In genomic region chr15:22888120-22888859, GRCh38 we compare ENCODE assay signal across 1 cellular context.
TF ChIP-seq lines count a peak whose summit lies in the region.

No MANE protein-coding gene starts in this region.

TF ChIP-seq in K562, 482 proteins besides CTCF, POLR2A, EP300 and RAD21 (continued from another document and continues in another):
- TF ChIP-seq FOXP4 (CRISPR knock-in tag; IDR thresholded peaks at IDR 0.05; ENCODE audit: borderline replicate concordance) (no peak), ATF6 (CRISPR knock-in tag; IDR thresholded peaks at IDR 0.05) (no peak), ZBTB17 (CRISPR knock-in tag; IDR thresholded peaks at IDR 0.05) (no peak), TAL1 (IDR thresholded peaks at IDR 0.05) (no peak), ILK (tag; IDR thresholded peaks at IDR 0.05; ENCODE audit: borderline replicate concordance, low read depth) (no peak), PHTF2 (CRISPR knock-in tag; IDR thresholded peaks at IDR 0.05) (no peak), ZNF507 (tag; conservative IDR thresholded peaks at IDR 0.05) (no peak), HOXB6 (CRISPR knock-in tag; IDR thresholded peaks at IDR 0.05; ENCODE audit: borderline replicate concordance) (no peak), TEAD1 (CRISPR knock-in tag; IDR thresholded peaks at IDR 0.05) (no peak), NONO (IDR thresholded peaks at IDR 0.05; ENCODE audit: low read depth in 2 of 2, low read length in 1 of 2) (no peak), ZNF197 (CRISPR knock-in tag; IDR thresholded peaks at IDR 0.05; ENCODE audit: low read depth) (no peak), DPF2 (IDR thresholded peaks at IDR 0.05) (peak; percentile 32; the same call in 1 of the 2 replicates), CBX5 (IDR thresholded peaks at IDR 0.05; ENCODE audit: borderline replicate concordance, low read depth) (no peak), SRSF7 (optimal IDR thresholded peaks at IDR 0.05; ENCODE audit: low read depth, low read length) (no peak), LARP7 (IDR thresholded peaks at IDR 0.05) (no peak), RBM22 (IDR thresholded peaks at IDR 0.05; ENCODE audit: low read depth, low read length, poor library complexity, severe bottlenecking) (no peak), BCL6 (CRISPR knock-in tag; IDR thresholded peaks at IDR 0.05) (no peak), E2F1 (CRISPR knock-in tag; IDR thresholded peaks at IDR 0.05) (no peak), CBFA2T3 (IDR thresholded peaks at IDR 0.05) (no peak), ZNF212 (CRISPR knock-in tag; IDR thresholded peaks at IDR 0.05) (no peak), RBM39 (optimal IDR thresholded peaks at IDR 0.05; ENCODE audit: low read depth, low read length) (no peak), CBX2 (IDR thresholded peaks at IDR 0.05; ENCODE audit: insufficient read depth, low read length, poor library complexity, severe bottlenecking) (no peak), BRD9 (IDR thresholded peaks at IDR 0.05; ENCODE audit: low read depth, partially characterized antibody) (no peak), CCAR2 (IDR thresholded peaks at IDR 0.05; ENCODE audit: low read depth, low read length) (no peak), ARID4B (CRISPR knock-in tag; IDR thresholded peaks at IDR 0.05) (no peak), RBBP5 (IDR thresholded peaks at IDR 0.05; ENCODE audit: borderline replicate concordance, insufficient read depth, low read length, poor library complexity, severe bottlenecking) (no peak), KLF1 (tag; IDR thresholded peaks at IDR 0.05) (no peak), POLR2AphosphoS2 (IDR thresholded peaks at IDR 0.05; ENCODE audit: low read length) (no peak), ATF1 (CRISPR knock-in tag; IDR thresholded peaks at IDR 0.05) (no peak), ATF1 (tag; IDR thresholded peaks at IDR 0.05) (no peak), RNF219 (CRISPR knock-in tag; IDR thresholded peaks at IDR 0.05) (no peak), RB1 (IDR thresholded peaks at IDR 0.05; ENCODE audit: low read depth) (no peak), NBN (IDR thresholded peaks at IDR 0.05; ENCODE audit: low read depth) (no peak), ZFP36 (IDR thresholded peaks at IDR 0.05; ENCODE audit: low read depth, low read length, partially characterized antibody) (no peak), ZBTB7A (IDR thresholded peaks at IDR 0.05; ENCODE audit: borderline replicate concordance, control insufficient read depth, low read depth, low read length) (no peak), ZBTB8A (IDR thresholded peaks at IDR 0.05; ENCODE audit: partially characterized antibody) (no peak), TCF15 (CRISPR knock-in tag; IDR thresholded peaks at IDR 0.05) (no peak), TSHZ1 (CRISPR knock-in tag; IDR thresholded peaks at IDR 0.05) (no peak), SMARCC2 (IDR thresholded peaks at IDR 0.05; ENCODE audit: low read depth) (no peak), GMEB1 (CRISPR knock-in tag; IDR thresholded peaks at IDR 0.05) (no peak), USF1 (CRISPR knock-in tag; IDR thresholded peaks at IDR 0.05) (peak; percentile 61), ZNF232 (CRISPR knock-in tag; IDR thresholded peaks at IDR 0.05) (no peak), ZNF589 (CRISPR knock-in tag; IDR thresholded peaks at IDR 0.05; ENCODE audit: low read depth) (no peak), MNT (conservative IDR thresholded peaks at IDR 0.05) (peak; percentile 71 to 83), ZNF41 (CRISPR knock-in tag; conservative IDR thresholded peaks at IDR 0.05) (no peak), GTF2A2 (tag; IDR thresholded peaks at IDR 0.05) (no peak), ZNF253 (CRISPR knock-in tag; conservative IDR thresholded peaks at IDR 0.05) (no peak), ZBTB1 (CRISPR knock-in tag; IDR thresholded peaks at IDR 0.05; ENCODE audit: borderline replicate concordance, low read depth) (no peak)
